In genomic region chr18:47981830-47982229, GRCh38 we compare ENCODE assay signal across 21 cellular contexts.
"Had no signal": no experiment of that assay in that cellular context is flagged by ENCODE, and none has a peak within 500 bp of the region (broad histone marks: within the 10 kb centered on the region; RNA-seq: fewer than 3 reads in every experiment).

No MANE protein-coding gene starts in this region.

- H3K9me3 Mint-ChIP-seq: memory B cell, nephron had no signal

- DNase-seq: foreskin melanocyte; head of caudate nucleus; kidney; left cardiac atrium; left ventricle myocardium inferior; lower lobe of right lung; naive B cell; nucleus accumbens; ovary; sigmoid colon; stimulated activated CD4-positive, alpha-beta T cell treated with anti-CD3 and anti-CD28 coated beads, Interleukin-12 subunit alpha, Interleukin-12 subunit beta, amount 100 ng/mL, for 4 hours; stimulated activated naive CD4-positive, alpha-beta T cell; stomach; substantia nigra; trophoblast cell had no signal

- ATAC-seq: left cardiac atrium, lower lobe of right lung had no signal

- H3K27ac ChIP-seq: hepatocyte, left ventricle myocardium inferior, lower lobe of right lung, ovary, right atrium auricular region, sigmoid colon, skin epidermis, stomach, thoracic aorta had no signal

- H3K36me3 ChIP-seq: left ventricle myocardium inferior, lower lobe of right lung, ovary, right atrium auricular region, sigmoid colon, stomach, thoracic aorta had no signal

- H3K27me3 ChIP-seq: hepatocyte, ovary, right atrium auricular region, sigmoid colon, stomach had no signal

- H3K36me3 Mint-ChIP-seq: naive B cell had no signal

- H3K4me1 ChIP-seq: left ventricle myocardium inferior, lower lobe of right lung, right atrium auricular region, sigmoid colon, stomach had no signal

- H3K9me3 ChIP-seq: left ventricle myocardium inferior, lower lobe of right lung, ovary, right atrium auricular region, sigmoid colon, stomach, thoracic aorta had no signal

- H3K4me3 ChIP-seq: hepatocyte, left ventricle myocardium inferior, lower lobe of right lung, ovary, right atrium auricular region, sigmoid colon, skin epidermis, stomach, thoracic aorta had no signal

- H3K4me3 Mint-ChIP-seq: memory B cell, naive B cell, nephron had no signal

- H3K27ac Mint-ChIP-seq: memory B cell, naive B cell had no signal
